In the genomic region with DNA sequence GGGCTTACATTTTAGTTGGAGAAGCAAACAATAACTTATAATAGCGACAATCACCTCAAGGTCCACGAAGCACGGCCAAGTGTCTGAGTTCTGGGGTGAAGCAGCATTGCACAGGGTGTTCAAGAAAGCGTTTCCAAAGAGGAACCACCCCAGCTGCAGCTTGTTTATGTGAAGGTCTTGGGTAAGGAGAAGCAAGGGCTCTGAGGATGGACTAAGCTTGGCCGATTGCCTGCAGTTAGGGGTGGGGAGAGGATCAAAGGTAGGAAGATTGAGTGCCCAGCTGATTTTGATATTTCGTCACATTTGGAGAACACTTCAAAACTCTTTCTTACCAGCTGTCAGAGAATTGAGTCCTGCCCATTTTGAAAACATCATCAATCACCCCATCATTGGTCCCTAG, we compare ENCODE assay signal across 16 cellular contexts.
"Had no signal": no experiment of that assay in that cellular context is flagged by ENCODE, and none has a peak within 500 bp of the region (broad histone marks: within the 10 kb centered on the region; RNA-seq: fewer than 3 reads in every experiment).

No MANE protein-coding gene starts in this region.

- DNase-seq: activated B cell treated with CpG ODN at 0.5 μM for 24 hours; activated CD4-positive, alpha-beta T cell treated with anti-CD3 and anti-CD28 coated beads, Interleukin-2, amount 10 ng/mL, durations not matched to agents 24 days and 14 days; activated CD8-positive, alpha-beta memory T cell treated with anti-CD3 and anti-CD28 coated beads, Interleukin-2, amount 50 U/mL, for 4 hours; activated naive CD4-positive, alpha-beta T cell treated with anti-CD3 and anti-CD28 coated beads for 36 hours; activated T-cell treated with anti-CD3 and anti-CD28 coated beads, Interleukin-2, amount 50 U/mL, for 4 hours; caudate nucleus; endodermal cell; foreskin keratinocyte; lower lobe of right lung; naive thymus-derived CD8-positive, alpha-beta T cell; ovary; psoas muscle; right cardiac atrium; stimulated activated naive CD8-positive, alpha-beta T cell treated with anti-CD3 and anti-CD28 coated beads, Interleukin-15, Interleukin-2, amounts not matched to agents 100 U/mL and 50 U/mL, for 24 hours; uterus had no signal

- H3K4me1 Mint-ChIP-seq: activated B cell treated with CpG ODN at 0.5 μM for 24 hours; activated CD4-positive, alpha-beta T cell treated with anti-CD3 and anti-CD28 coated beads, Interleukin-2, amount 10 ng/mL, durations not matched to agents 24 days and 14 days; naive thymus-derived CD8-positive, alpha-beta T cell had no signal

- H3K4me3 Mint-ChIP-seq: activated B cell treated with CpG ODN at 0.5 μM for 24 hours; activated CD4-positive, alpha-beta T cell treated with anti-CD3 and anti-CD28 coated beads, Interleukin-2, amount 10 ng/mL, durations not matched to agents 24 days and 14 days; activated naive CD4-positive, alpha-beta T cell treated with anti-CD3 and anti-CD28 coated beads for 36 hours; activated T-cell treated with anti-CD3 and anti-CD28 coated beads, Interleukin-2, amount 50 U/mL, for 4 hours; brain; endodermal cell; naive thymus-derived CD8-positive, alpha-beta T cell had no signal

- H3K27me3 Mint-ChIP-seq: activated B cell treated with CpG ODN at 0.5 μM for 24 hours, brain had no signal

- H3K9me3 Mint-ChIP-seq: activated B cell treated with CpG ODN at 0.5 μM for 24 hours had no signal

- H3K27ac Mint-ChIP-seq: activated B cell treated with CpG ODN at 0.5 μM for 24 hours; activated CD4-positive, alpha-beta T cell treated with anti-CD3 and anti-CD28 coated beads, Interleukin-2, amount 10 ng/mL, durations not matched to agents 24 days and 14 days; activated naive CD4-positive, alpha-beta T cell treated with anti-CD3 and anti-CD28 coated beads for 36 hours; endodermal cell; naive thymus-derived CD8-positive, alpha-beta T cell had no signal

- ATAC-seq: activated T-cell treated with anti-CD3 and anti-CD28 coated beads, Interleukin-2, amount 50 U/mL, for 4 hours; foreskin keratinocyte; lower lobe of right lung; naive thymus-derived CD8-positive, alpha-beta T cell; psoas muscle; right cardiac atrium; stimulated activated naive CD8-positive, alpha-beta T cell treated with anti-CD3 and anti-CD28 coated beads, Interleukin-15, Interleukin-2, amounts not matched to agents 100 U/mL and 50 U/mL, for 24 hours had no signal

- H3K36me3 Mint-ChIP-seq: naive thymus-derived CD8-positive, alpha-beta T cell had no signal
